1 cellular context compared by ENCODE assay signal in the genomic region with DNA sequence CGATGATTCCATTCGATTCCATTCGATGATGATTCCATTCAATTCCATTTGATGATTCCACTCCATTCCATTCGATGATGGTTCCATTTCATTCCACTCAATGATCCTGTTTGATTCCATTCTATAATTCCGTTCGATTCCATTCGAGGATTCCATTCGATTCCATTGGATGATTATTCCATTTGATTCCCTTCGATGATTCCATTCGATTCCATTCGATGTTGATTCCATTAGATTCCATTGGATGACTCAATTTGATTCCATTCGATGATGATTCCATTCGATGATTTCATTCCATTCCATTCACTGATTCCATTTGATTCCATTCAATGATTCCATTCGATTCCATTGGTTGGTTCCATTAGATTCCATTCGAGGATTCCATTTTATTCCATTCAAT.
TF ChIP-seq lines count a peak whose summit lies in the region.

No MANE protein-coding gene starts in this region.

TF ChIP-seq in K562, 482 proteins besides CTCF, POLR2A, EP300 and RAD21 (continued from another document):
- TF ChIP-seq, protein P1, sequence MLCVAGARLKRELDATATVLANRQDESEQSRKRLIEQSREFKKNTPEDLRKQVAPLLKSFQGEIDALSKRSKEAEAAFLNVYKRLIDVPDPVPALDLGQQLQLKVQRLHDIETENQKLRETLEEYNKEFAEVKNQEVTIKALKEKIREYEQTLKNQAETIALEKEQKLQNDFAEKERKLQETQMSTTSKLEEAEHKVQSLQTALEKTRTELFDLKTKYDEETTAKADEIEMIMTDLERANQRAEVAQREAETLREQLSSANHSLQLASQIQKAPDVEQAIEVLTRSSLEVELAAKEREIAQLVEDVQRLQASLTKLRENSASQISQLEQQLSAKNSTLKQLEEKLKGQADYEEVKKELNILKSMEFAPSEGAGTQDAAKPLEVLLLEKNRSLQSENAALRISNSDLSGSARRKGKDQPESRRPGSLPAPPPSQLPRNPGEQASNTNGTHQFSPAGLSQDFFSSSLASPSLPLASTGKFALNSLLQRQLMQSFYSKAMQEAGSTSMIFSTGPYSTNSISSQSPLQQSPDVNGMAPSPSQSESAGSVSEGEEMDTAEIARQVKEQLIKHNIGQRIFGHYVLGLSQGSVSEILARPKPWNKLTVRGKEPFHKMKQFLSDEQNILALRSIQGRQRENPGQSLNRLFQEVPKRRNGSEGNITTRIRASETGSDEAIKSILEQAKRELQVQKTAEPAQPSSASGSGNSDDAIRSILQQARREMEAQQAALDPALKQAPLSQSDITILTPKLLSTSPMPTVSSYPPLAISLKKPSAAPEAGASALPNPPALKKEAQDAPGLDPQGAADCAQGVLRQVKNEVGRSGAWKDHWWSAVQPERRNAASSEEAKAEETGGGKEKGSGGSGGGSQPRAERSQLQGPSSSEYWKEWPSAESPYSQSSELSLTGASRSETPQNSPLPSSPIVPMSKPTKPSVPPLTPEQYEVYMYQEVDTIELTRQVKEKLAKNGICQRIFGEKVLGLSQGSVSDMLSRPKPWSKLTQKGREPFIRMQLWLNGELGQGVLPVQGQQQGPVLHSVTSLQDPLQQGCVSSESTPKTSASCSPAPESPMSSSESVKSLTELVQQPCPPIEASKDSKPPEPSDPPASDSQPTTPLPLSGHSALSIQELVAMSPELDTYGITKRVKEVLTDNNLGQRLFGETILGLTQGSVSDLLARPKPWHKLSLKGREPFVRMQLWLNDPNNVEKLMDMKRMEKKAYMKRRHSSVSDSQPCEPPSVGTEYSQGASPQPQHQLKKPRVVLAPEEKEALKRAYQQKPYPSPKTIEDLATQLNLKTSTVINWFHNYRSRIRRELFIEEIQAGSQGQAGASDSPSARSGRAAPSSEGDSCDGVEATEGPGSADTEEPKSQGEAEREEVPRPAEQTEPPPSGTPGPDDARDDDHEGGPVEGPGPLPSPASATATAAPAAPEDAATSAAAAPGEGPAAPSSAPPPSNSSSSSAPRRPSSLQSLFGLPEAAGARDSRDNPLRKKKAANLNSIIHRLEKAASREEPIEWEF (CRISPR knock-in tag; IDR thresholded peaks at IDR 0.05): 0 out of 2 replicates have a peak, but pooled peaks have one; percentile 58
- TF ChIP-seq NELFE (IDR thresholded peaks at IDR 0.05; ENCODE audit: insufficient read depth, insufficient read length): no peak
- TF ChIP-seq ZNF780A (CRISPR knock-in tag; IDR thresholded peaks at IDR 0.05): 0 out of 2 replicates have a peak, but pooled peaks have one; percentile 72
- TF ChIP-seq, protein P2, sequence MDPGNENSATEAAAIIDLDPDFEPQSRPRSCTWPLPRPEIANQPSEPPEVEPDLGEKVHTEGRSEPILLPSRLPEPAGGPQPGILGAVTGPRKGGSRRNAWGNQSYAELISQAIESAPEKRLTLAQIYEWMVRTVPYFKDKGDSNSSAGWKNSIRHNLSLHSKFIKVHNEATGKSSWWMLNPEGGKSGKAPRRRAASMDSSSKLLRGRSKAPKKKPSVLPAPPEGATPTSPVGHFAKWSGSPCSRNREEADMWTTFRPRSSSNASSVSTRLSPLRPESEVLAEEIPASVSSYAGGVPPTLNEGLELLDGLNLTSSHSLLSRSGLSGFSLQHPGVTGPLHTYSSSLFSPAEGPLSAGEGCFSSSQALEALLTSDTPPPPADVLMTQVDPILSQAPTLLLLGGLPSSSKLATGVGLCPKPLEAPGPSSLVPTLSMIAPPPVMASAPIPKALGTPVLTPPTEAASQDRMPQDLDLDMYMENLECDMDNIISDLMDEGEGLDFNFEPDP (CRISPR knock-in tag; IDR thresholded peaks at IDR 0.05): no peak
- no peak for TF ChIP-seq HIVEP1 (CRISPR knock-in tag; IDR thresholded peaks at IDR 0.05)
TF ChIP-seq in K562: peak in this region for 2.
